In genomic region chr19:29529646-29530548, GRCh38 we compare ENCODE assay signal across 14 cellular contexts. TPM values are rescaled to one million over a fixed set of nuclear protein-coding genes. Genes with fewer than 3 reads are reported as not detected.
A peak's percentile ranks its signal among the peaks of the same experiment; 100 is the strongest.
DNase-seq lines count a peak whose midpoint lies in the region; ATAC-seq and TF ChIP-seq lines count a peak whose summit lies in the region.
"Had no signal": no experiment of that assay in that cellular context is flagged by ENCODE, and none has a peak within 500 bp of the region (broad histone marks: within the 10 kb centered on the region; RNA-seq: fewer than 3 reads in every experiment).

No MANE protein-coding gene starts in this region.

- BruUV-seq in PC-9 (replicated peaks; lab: Mats Ljungman, UMichigan), result no TSS peak

- POLR2A ChIA-PET in CD8-positive, alpha-beta memory T cell (lab: Charles Lee), result no interaction called here
- POLR2A ChIA-PET in PC-9 (lab: Charles Lee; ENCODE audit: unreplicated experiment), result no interaction called here

- H3F3A ChIP-seq in neural cell (ENCODE audit: insufficient read depth, low read length, poor library complexity, severe bottlenecking) (no peaks in the 10 kb centered on the region), PC-9 (ENCODE audit: insufficient read depth, low read depth) (no peaks in the 10 kb centered on the region)

- H3K9me3 Mint-ChIP-seq in CD8-positive, alpha-beta memory T cell, result no peaks in the 10 kb centered on the region
- H3K9me3 Mint-ChIP-seq: activated B cell treated with CpG ODN at 0.5 μM for 24 hours; activated naive CD4-positive, alpha-beta T cell treated with anti-CD3 and anti-CD28 coated beads, Interleukin-2, amount 50 U/mL, for 72 hours had no signal

- H3K27me3 ChIP-seq in CD8-positive, alpha-beta memory T cell (ENCODE audit: insufficient read depth, low read length, poor library complexity, severe bottlenecking), result peaks cover 19% of the 10 kb centered on the region
- peaks cover 68% of the 10 kb centered on the region for H3K27me3 ChIP-seq in H7 (ENCODE audit: control insufficient read depth, insufficient read depth, low read length)
- peaks cover 0 to 52% (median 6%) of the 10 kb centered on the region in 45 donors for H3K27me3 ChIP-seq in dorsolateral prefrontal cortex
- peaks cover 50% of the 10 kb centered on the region for H3K27me3 ChIP-seq in neural cell (ENCODE audit: insufficient read depth, low read depth, low read length)
- H3K27me3 ChIP-seq in PC-9 (ENCODE audit: insufficient read depth, low read depth), result peaks cover 38% of the 10 kb centered on the region

- H3K27ac Mint-ChIP-seq in CD8-positive, alpha-beta memory T cell, result peak overlapping the region in 1 of 8 donors; percentile 52
- H3K27ac Mint-ChIP-seq: activated B cell treated with CpG ODN at 0.5 μM for 24 hours; activated naive CD4-positive, alpha-beta T cell treated with anti-CD3 and anti-CD28 coated beads, Interleukin-2, amount 50 U/mL, for 72 hours had no signal

- H3K4me2 ChIP-seq in neural cell (ENCODE audit: low read length) (no peak overlapping the region), PC-9 (no peak overlapping the region)

- H3K36me3 Mint-ChIP-seq in CD8-positive, alpha-beta memory T cell, result no peaks in the 10 kb centered on the region

- H3K79me2 ChIP-seq in neural cell (replicated peaks; ENCODE audit: insufficient read depth, low read length) (no peaks in the 10 kb centered on the region), PC-9 (ENCODE audit: low read depth) (no peaks in the 10 kb centered on the region)

- TF ChIP-seq CTCF in dorsolateral prefrontal cortex (IDR thresholded peaks at IDR 0.05 in 54 of 56, conservative IDR thresholded peaks at IDR 0.05 in 2 of 56; ENCODE audit: low read depth in 1 of 56, partially characterized antibody in 56 of 56), result peak in 1 of 56 donors; percentile 7
- peak; percentile 30 for TF ChIP-seq CTCF in neural cell (IDR thresholded peaks at IDR 0.05; ENCODE audit: poor library complexity, severe bottlenecking)
- TF ChIP-seq CTCF in PC-9 (conservative IDR thresholded peaks at IDR 0.05), result no peak

- peaks cover 20% of the 10 kb centered on the region for H3K4me1 ChIP-seq in CD8-positive, alpha-beta memory T cell (ENCODE audit: insufficient read depth, low read length)
- H3K4me1 ChIP-seq in PC-9 (replicated peaks; ENCODE audit: insufficient read depth), result no peaks in the 10 kb centered on the region
- H3K4me1 ChIP-seq: pancreas had no signal

- no peak for ATAC-seq in HG02610 (IDR thresholded peaks at IDR 0.05; ENCODE audit: unreplicated experiment)
- ATAC-seq: activated naive CD4-positive, alpha-beta T cell treated with anti-CD3 and anti-CD28 coated beads, Interleukin-2, amount 50 U/mL, for 72 hours; left lobe of liver; pancreas had no signal

- CTCF ChIA-PET in CD8-positive, alpha-beta memory T cell (lab: Charles Lee), result no interaction called here
- CTCF ChIA-PET in PC-9 (lab: Charles Lee), result no interaction called here

- H3K4me3 Mint-ChIP-seq in CD8-positive, alpha-beta memory T cell, result peak overlapping the region in 6 of 7 donors; percentile 45 to 69 (median 54)
- H3K4me3 Mint-ChIP-seq: activated B cell treated with CpG ODN at 0.5 μM for 24 hours had no signal

- H3K9me2 ChIP-seq in neural cell (ENCODE audit: insufficient read depth, low read length), result no peaks in the 10 kb centered on the region
- H3K9me2 ChIP-seq in PC-9 (ENCODE audit: insufficient read depth), result no peaks in the 10 kb centered on the region

- intact Hi-C loops in dorsolateral prefrontal cortex (cut with DNase I), result loop anchor here (5.0 to 10.0 kb wide), 13 partner anchors 55 to 795 kb away; partner anchors contain the start of genes UQCRFS1 (in 2 of the 2), C19orf12 (in 1 of the 2) and POP4 (in 1 of the 2)
- intact Hi-C loops in PC-9 (cut with micrococcal nuclease; ENCODE audit: unreplicated experiment), result no loop called here

- H3K27ac ChIP-seq in CD8-positive, alpha-beta memory T cell (ENCODE audit: low read depth, low read length), result no peak overlapping the region
- H3K27ac ChIP-seq in dorsolateral prefrontal cortex, result peak overlapping the region in 43 of 59 donors; percentile 0 to 97 (median 62)
- H3K27ac ChIP-seq in neural cell (ENCODE audit: low read length), result no peak overlapping the region
- no peak overlapping the region for H3K27ac ChIP-seq in PC-9
- H3K27ac ChIP-seq: pancreas had no signal

- H4K20me1 ChIP-seq in neural cell (ENCODE audit: insufficient read depth) (no peaks in the 10 kb centered on the region), PC-9 (ENCODE audit: insufficient read depth) (no peaks in the 10 kb centered on the region)

- no peak for TF ChIP-seq RAD21 in neural cell (conservative IDR thresholded peaks at IDR 0.05)

- no peak overlapping the region for H2AFZ ChIP-seq in neural cell (ENCODE audit: low read depth, low read length)
- no peak overlapping the region for H2AFZ ChIP-seq in PC-9

- H3K36me3 ChIP-seq in CD8-positive, alpha-beta memory T cell (ENCODE audit: insufficient read depth, low read length), result no peaks in the 10 kb centered on the region
- H3K36me3 ChIP-seq in H7 (replicated peaks; ENCODE audit: control insufficient read depth, insufficient read depth, low read length) (no peaks in the 10 kb centered on the region), neural cell (ENCODE audit: insufficient read depth, low read length) (no peaks in the 10 kb centered on the region), PC-9 (ENCODE audit: low read depth) (no peaks in the 10 kb centered on the region)
- H3K36me3 ChIP-seq: pancreas had no signal

- no peak overlapping the region for H3K9ac ChIP-seq in neural cell (ENCODE audit: low read length)

- H3K27me3 Mint-ChIP-seq in CD8-positive, alpha-beta memory T cell, result peaks cover 44 to 62% of the 10 kb centered on the region in 2 donors

- H3K4me3 ChIP-seq in CD8-positive, alpha-beta memory T cell (ENCODE audit: low read length), result no peak overlapping the region
- H3K4me3 ChIP-seq in H7 (ENCODE audit: insufficient read depth, low read depth, low read length) (peak overlapping the region; percentile 47), dorsolateral prefrontal cortex (peak overlapping the region in 47 of 59 donors; percentile 0 to 78 (median 36)), neural cell (ENCODE audit: low read length) (peak overlapping the region; percentile 83), PC-9 (no peak overlapping the region)
- H3K4me3 ChIP-seq: pancreas had no signal

- TF ChIP-seq EP300 in neural cell (conservative IDR thresholded peaks at IDR 0.05; ENCODE audit: poor library complexity, severe bottlenecking), result no peak

- peaks cover 17 to 36% (median 17%) of the 10 kb centered on the region in 3 donors for H3K4me1 Mint-ChIP-seq in CD8-positive, alpha-beta memory T cell

- DNase-seq in CD8-positive, alpha-beta memory T cell, result peak in 1 of 5 donors; percentile 36
- DNase-seq in H7 (peak; percentile 95), dorsolateral prefrontal cortex (peak in 8 of 10 donors; percentile 9 to 47 (median 32)), PC-9 (no peak), NCI-H1417 (lab: John Stamatoyannopoulos, UW) (no peak)
- DNase-seq: activated B cell treated with CpG ODN at 0.5 μM for 24 hours; stimulated activated CD4-positive, alpha-beta T cell treated with anti-CD3 and anti-CD28 coated beads, Interleukin-4, amount 100 ng/mL, for 4 hours had no signal

- no peaks in the 10 kb centered on the region for H3K9me3 ChIP-seq in CD8-positive, alpha-beta memory T cell (ENCODE audit: low read length)
- H3K9me3 ChIP-seq in neural cell (ENCODE audit: low read length), result peaks cover 3% of the 10 kb centered on the region
- no peaks in the 10 kb centered on the region for H3K9me3 ChIP-seq in PC-9 (ENCODE audit: insufficient read depth, low read depth)
- H3K9me3 ChIP-seq: pancreas had no signal

TF ChIP-seq in neural cell, 6 proteins besides CTCF, POLR2A, EP300 and RAD21:
- no peak for TF ChIP-seq EZH2 (IDR thresholded peaks at IDR 0.05; ENCODE audit: borderline replicate concordance, insufficient read depth, low read length, poor library complexity, severe bottlenecking)
- no peak for TF ChIP-seq SMC3 (conservative IDR thresholded peaks at IDR 0.05; ENCODE audit: poor library complexity)
- peak; percentile 25 for TF ChIP-seq MXI1 (conservative IDR thresholded peaks at IDR 0.05; ENCODE audit: poor library complexity, severe bottlenecking)
- TF ChIP-seq POLR2AphosphoS5 (IDR thresholded peaks at IDR 0.05), result no peak
- no peak for TF ChIP-seq TAF1 (IDR thresholded peaks at IDR 0.05; ENCODE audit: low read depth)
- no peak for TF ChIP-seq REST (IDR thresholded peaks at IDR 0.05; ENCODE audit: borderline replicate concordance)

RNA-seq across cellular contexts. Expression of gene VSTM2B, which starts 4.1 kb away (rescaled TPM):
- not detected for total RNA-seq in CD8-positive, alpha-beta memory T cell
- not detected for polyA plus RNA-seq in CD8-positive, alpha-beta memory T cell
- total RNA-seq in H7 (2014; rRNA removed; shearing (Covaris generic)), result 0.48 and 0.96 TPM in 2 replicates
- total RNA-seq in dorsolateral prefrontal cortex, result 10 to 100 TPM; 27.0 to 85.8 (median 42.8) TPM
- 24.4 and 32.1 TPM in 2 replicates for polyA plus RNA-seq in neural cell
- polyA minus RNA-seq in neural cell, result 8.5 and 11.9 TPM in 2 replicates
- not detected in 2 replicates for total RNA-seq in PC-9 (2021)
- total RNA-seq: activated B cell treated with CpG ODN at 0.5 μM for 24 hours, left lobe of liver, pancreas, SK-MEL-5, subcutaneous adipose tissue had no signal

Comparison
In these comparisons a context has a peak if more than half of its experiments do, and no peak if none do; other contexts are left out.
1. DNase-seq: peak in H7 (single experiment) and dorsolateral prefrontal cortex (8 of 10); none in PC-9 (0 of 2) and NCI-H1417 (0 of 3).
2. H3K27ac ChIP-seq: peak in dorsolateral prefrontal cortex (43 of 59); none in CD8-positive, alpha-beta memory T cell (single experiment), neural cell (single experiment) and PC-9 (single experiment).
3. H3K4me3 ChIP-seq: peak in H7 (single experiment), dorsolateral prefrontal cortex (47 of 59) and neural cell (single experiment); none in CD8-positive, alpha-beta memory T cell (single experiment) and PC-9 (single experiment).
4. RNA of gene VSTM2B, which starts 4.1 kb away (total RNA-seq): 27.0 to 85.8 TPM in dorsolateral prefrontal cortex; 0.48 to 0.96 TPM in H7, not detected in CD8-positive, alpha-beta memory T cell and not detected in PC-9; every median in the first group is over 10 times any median in the second.